ENCODE assay signal across 8 cellular contexts in the genomic region with DNA sequence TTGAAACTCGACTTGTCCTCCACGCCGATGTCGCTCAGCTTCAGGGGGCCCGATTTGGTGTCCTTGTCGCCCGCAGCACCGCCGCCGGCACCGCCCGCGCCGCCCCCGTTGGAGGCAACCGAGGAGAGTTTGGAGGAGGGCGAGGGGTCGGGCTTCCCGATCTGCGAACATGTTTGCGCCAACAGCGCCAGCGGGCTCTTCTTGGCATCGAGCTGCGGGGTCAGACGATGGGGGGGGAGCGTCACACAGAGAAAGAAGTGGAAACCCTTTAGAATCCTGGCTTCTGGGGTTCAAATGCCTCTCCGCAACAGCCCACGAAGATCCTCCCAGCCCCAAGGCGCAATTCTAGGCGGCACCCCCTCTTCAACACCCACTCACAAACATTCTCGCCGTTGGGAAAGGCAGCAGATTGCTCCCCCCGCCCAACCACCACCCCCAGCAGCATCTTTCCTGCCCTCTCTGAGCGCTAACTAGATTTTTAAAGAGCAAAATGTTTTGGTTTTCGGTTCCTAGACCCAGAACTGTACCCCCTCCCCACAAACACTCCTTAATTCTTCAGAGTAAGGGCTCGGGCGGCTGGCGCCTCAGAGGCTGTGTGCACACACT. TPM values are rescaled to one million over a fixed set of nuclear protein-coding genes. Genes with fewer than 3 reads are reported as not detected.
A peak's percentile ranks its signal among the peaks of the same experiment; 100 is the strongest.
DNase-seq lines count a peak whose midpoint lies in the region; ATAC-seq and TF ChIP-seq lines count a peak whose summit lies in the region.

No MANE protein-coding gene starts in this region.

- ATAC-seq in left cardiac atrium (no peak), HG03108 (IDR thresholded peaks at IDR 0.05; ENCODE audit: unreplicated experiment) (no peak), GM19397 (IDR thresholded peaks at IDR 0.05; ENCODE audit: unreplicated experiment) (no peak)

- no peak overlapping the region for H3K27ac Mint-ChIP-seq in activated T-cell treated with anti-CD3 and anti-CD28 coated beads, Interleukin-2, amount 50 U/mL, for 24 hours

- no peaks in the 10 kb centered on the region for H3K9me3 Mint-ChIP-seq in activated T-cell treated with anti-CD3 and anti-CD28 coated beads, Interleukin-2, amount 50 U/mL, for 24 hours

- peaks cover 75% of the 10 kb centered on the region for H3K27me3 Mint-ChIP-seq in activated T-cell treated with anti-CD3 and anti-CD28 coated beads, Interleukin-2, amount 50 U/mL, for 24 hours

- peaks cover 32% of the 10 kb centered on the region for H3K4me1 Mint-ChIP-seq in activated T-cell treated with anti-CD3 and anti-CD28 coated beads, Interleukin-2, amount 50 U/mL, for 24 hours (ENCODE audit: low read depth)

- no peak for TF ChIP-seq CTCF in WI38 (IDR thresholded peaks at IDR 0.05; ENCODE audit: low read depth, low read length)

- no peak for DNase-seq in activated T-cell treated with anti-CD3 and anti-CD28 coated beads, Interleukin-2, amount 50 U/mL, for 24 hours
- no peak for DNase-seq in activated T-cell treated with anti-CD3 and anti-CD28 coated beads, Interleukin-2, amount 50 U/mL, for 1 hour
- DNase-seq in left cardiac atrium (peak; percentile 67), skeletal muscle cell (ENCODE audit: low read depth) (no peak)
- DNase-seq in activated effector memory CD4-positive, alpha-beta T cell treated with anti-CD3 and anti-CD28 coated beads, Interleukin-2, amount 50 U/mL, for 16 hours = no peak

- intact Hi-C loops in left cardiac atrium (cut with DNase I) = loop anchor here (2.0 to 10.0 kb wide), 7 partner anchors 255 to 1375 kb away; no protein-coding TSS in a partner anchor

- H3K4me3 Mint-ChIP-seq in activated T-cell treated with anti-CD3 and anti-CD28 coated beads, Interleukin-2, amount 50 U/mL, for 24 hours = peak overlapping the region; percentile 66

- H3K4me3 ChIP-seq in WI38 (ENCODE audit: low read depth, low read length) = peak overlapping the region; percentile 78
- H3K4me3 ChIP-seq in skeletal muscle cell (ENCODE audit: low read depth, low read length) = peak overlapping the region; percentile 98

- no peaks in the 10 kb centered on the region for H3K36me3 Mint-ChIP-seq in activated T-cell treated with anti-CD3 and anti-CD28 coated beads, Interleukin-2, amount 50 U/mL, for 24 hours (ENCODE audit: low read depth)

RNA-seq across cellular contexts. Expression of gene ZNF503, which starts 1.3 kb away (rescaled TPM):
- 10 to 100 TPM; 12.0 to 14.3 TPM for total RNA-seq in left cardiac atrium

RNA-seq across cellular contexts. Expression of gene LRMDA, which starts 31.2 kb away (rescaled TPM):
- 10 to 100 TPM; 40.6 to 57.8 TPM for total RNA-seq in left cardiac atrium
